ENCODE assay signal across 26 cellular contexts in the genomic region with DNA sequence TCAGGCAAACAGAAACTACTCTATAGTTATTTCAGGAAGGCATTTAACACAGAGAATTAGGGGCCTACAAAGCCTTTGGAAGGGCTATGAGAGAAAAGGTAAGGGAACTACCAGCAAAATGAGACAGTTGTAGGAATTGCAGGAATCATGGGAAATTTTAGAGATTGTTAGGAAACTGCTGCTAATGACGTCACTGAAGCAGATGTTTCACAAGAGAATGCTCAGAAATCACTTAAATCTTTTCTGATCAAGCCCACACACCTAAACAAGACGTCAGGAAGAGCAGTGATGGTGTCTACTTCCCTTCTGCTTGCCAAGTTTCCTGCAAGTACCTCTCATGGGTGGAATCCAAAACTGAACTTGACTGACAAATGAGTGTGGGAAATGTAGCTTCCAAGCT. TPM values are rescaled to one million over a fixed set of nuclear protein-coding genes. Genes with fewer than 3 reads are reported as not detected.
"Had no signal": no experiment of that assay in that cellular context is flagged by ENCODE, and none has a peak within 500 bp of the region (broad histone marks: within the 10 kb centered on the region; RNA-seq: fewer than 3 reads in every experiment).

No MANE protein-coding gene starts in this region.

- H3K27ac ChIP-seq: RWPE1 had no signal

- H3K4me2 ChIP-seq: SK-N-SH had no signal

- H3K9ac ChIP-seq: SK-N-SH had no signal

- ATAC-seq: Panc1, PC-3 had no signal

- H3K36me3 ChIP-seq: MG63 had no signal

- H3K4me3 ChIP-seq: MG63 had no signal

- H3K9me3 ChIP-seq: MG63, SK-N-SH had no signal

- DNase-seq: KBM-7; MG63; NCI-H1092; NCI-H1105 treated with DMSO at 0.1 percent for 48 hours; NCI-H1417 treated with DMSO at 0.1 percent for 48 hours; NCI-H146; NCI-H1694 treated with DMSO at 0.1 percent for 48 hours; NCI-H1930; NCI-H2081; NCI-H2107; NCI-H2227 treated with DMSO at 0.1 percent for 48 hours; NCI-H524; NCI-H526 treated with DMSO at 0.1 percent for 48 hours; NCI-H774; NK-92 treated with Interleukin-12 subunit alpha and Interleukin-12 subunit beta, amount 100 ng/mL, for 24 hours; PC-3; SHP77; SK-N-SH had no signal

- H3K27me3 ChIP-seq: MG63 had no signal

RNA-seq across cellular contexts. Expression of a gene that starts 5.1 kb away (rescaled TPM):
- total RNA-seq: HT-29, LHCN-M2, NCI-H460, OCI-LY7, PC-3, SK-MEL-5 had no signal
- polyA plus RNA-seq: IgD-negative memory B cell, SK-N-SH had no signal
